Comparison of ENCODE assay signal across 8 cellular contexts in the genomic region with DNA sequence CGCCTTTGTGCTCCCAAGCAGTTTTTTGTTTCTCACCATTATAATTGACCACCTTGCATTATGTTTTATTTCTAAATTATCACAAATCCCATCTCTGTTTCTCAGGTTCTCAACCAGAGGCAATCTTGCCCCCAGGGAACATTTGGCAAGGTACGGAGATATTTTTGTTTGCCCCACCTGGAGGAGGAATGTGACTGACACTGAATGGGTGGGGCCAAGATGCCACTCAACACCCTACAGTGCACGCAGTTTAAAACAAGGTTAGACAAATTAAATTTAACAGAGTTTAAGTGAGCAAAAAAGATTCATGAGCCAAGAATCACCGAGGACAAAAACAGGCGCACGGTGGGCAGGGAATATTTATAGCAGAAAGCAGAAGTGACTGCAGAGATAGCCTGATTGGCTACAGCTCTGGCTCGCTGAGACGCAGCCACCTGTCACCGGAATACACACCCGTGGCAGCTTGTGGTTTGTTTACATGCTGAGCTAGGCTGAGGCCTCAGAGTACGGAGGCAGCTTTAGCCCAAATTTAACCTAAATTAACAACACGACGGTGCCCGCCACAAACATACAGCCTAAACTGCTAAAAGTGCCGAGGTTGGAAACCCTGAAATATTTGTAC.
DNase-seq lines count a peak whose midpoint lies in the region; ATAC-seq, FAIRE-seq and TF ChIP-seq lines count a peak whose summit lies in the region.

No MANE protein-coding gene starts in this region.

- H3K27me3 Mint-ChIP-seq in HFFc6 (ENCODE audit: insufficient read depth) (peaks cover 2% of the 10 kb centered on the region; the same call in 1 of the 2 replicates), endothelial cell (ENCODE audit: unreplicated experiment) (peaks cover 2% of the 10 kb centered on the region)

- DNase-seq in GM12891 (ENCODE audit: insufficient read length, low spot score), result peak; percentile 60
- peak; percentile 60 for DNase-seq in KBM-7
- peak in 4 of 5 experiments; percentile 16 to 94 (median 64) for DNase-seq in T-helper 2 cell
- DNase-seq in cerebellar cortex (ENCODE audit: low spot score), result peak; percentile 95
- peak; percentile 17 to 62 for DNase-seq in stimulated activated effector memory CD8-positive, alpha-beta T cell treated with anti-CD3 and anti-CD28 coated beads, Interleukin-12 subunit alpha, Interleukin-12 subunit beta, amount 100 ng/mL, for 72 hours (ENCODE audit: low spot score in 2 of 2)
- no peak for DNase-seq in HFFc6
- DNase-seq in endothelial cell (ENCODE audit: low spot score), result no peak

- no peak for TF ChIP-seq CTCF in HFFc6 (IDR thresholded peaks at IDR 0.05)
- TF ChIP-seq CTCF in endothelial cell (IDR thresholded peaks at IDR 0.05; ENCODE audit: unreplicated experiment), result no peak

- no peaks in the 10 kb centered on the region for H3K36me3 Mint-ChIP-seq in stimulated activated effector memory CD8-positive, alpha-beta T cell treated with anti-CD3 and anti-CD28 coated beads, Interleukin-12 subunit alpha, Interleukin-12 subunit beta, amount 100 ng/mL, for 72 hours
- no peaks in the 10 kb centered on the region; the same call in 1 of the 2 replicates for H3K36me3 Mint-ChIP-seq in HFFc6 (ENCODE audit: low read depth)
- H3K36me3 Mint-ChIP-seq in endothelial cell (ENCODE audit: low read depth, unreplicated experiment), result no peaks in the 10 kb centered on the region

- no peaks in the 10 kb centered on the region for H3K9me3 Mint-ChIP-seq in stimulated activated effector memory CD8-positive, alpha-beta T cell treated with anti-CD3 and anti-CD28 coated beads, Interleukin-12 subunit alpha, Interleukin-12 subunit beta, amount 100 ng/mL, for 72 hours
- peaks cover 40% of the 10 kb centered on the region for H3K9me3 Mint-ChIP-seq in HFFc6
- H3K9me3 Mint-ChIP-seq in endothelial cell (ENCODE audit: unreplicated experiment), result no peaks in the 10 kb centered on the region

- peak; percentile 94 for FAIRE-seq in GM12891 (lab: Jason Lieb, UNC)

- TF ChIP-seq POLR2A in GM12891 (IDR thresholded peaks at IDR 0.05; ENCODE audit: low read depth, low read length), result no peak

- peak overlapping the region; percentile 81 for H3K27ac Mint-ChIP-seq in stimulated activated effector memory CD8-positive, alpha-beta T cell treated with anti-CD3 and anti-CD28 coated beads, Interleukin-12 subunit alpha, Interleukin-12 subunit beta, amount 100 ng/mL, for 72 hours
- H3K27ac Mint-ChIP-seq in HFFc6 (no peak overlapping the region), endothelial cell (ENCODE audit: unreplicated experiment) (no peak overlapping the region)

- in situ Hi-C loops in KBM-7 (cut with MboI; ENCODE audit: low pct_unique_long_range_greater_than_20kb, low sequenced_read_pairs), result no loop called here

- ATAC-seq in GM21529 (IDR thresholded peaks at IDR 0.05; ENCODE audit: unreplicated experiment), result peak; percentile 96
- ATAC-seq in stimulated activated effector memory CD8-positive, alpha-beta T cell treated with anti-CD3 and anti-CD28 coated beads, Interleukin-12 subunit alpha, Interleukin-12 subunit beta, amount 100 ng/mL, for 72 hours, result peak; percentile 96

- H3K4me3 Mint-ChIP-seq in stimulated activated effector memory CD8-positive, alpha-beta T cell treated with anti-CD3 and anti-CD28 coated beads, Interleukin-12 subunit alpha, Interleukin-12 subunit beta, amount 100 ng/mL, for 72 hours, result peak overlapping the region; percentile 59
- H3K4me3 Mint-ChIP-seq in HFFc6, result no peak overlapping the region
- no peak overlapping the region for H3K4me3 Mint-ChIP-seq in endothelial cell (ENCODE audit: unreplicated experiment)

- peaks cover 38% of the 10 kb centered on the region for H3K4me1 Mint-ChIP-seq in stimulated activated effector memory CD8-positive, alpha-beta T cell treated with anti-CD3 and anti-CD28 coated beads, Interleukin-12 subunit alpha, Interleukin-12 subunit beta, amount 100 ng/mL, for 72 hours
- H3K4me1 Mint-ChIP-seq in HFFc6 (ENCODE audit: low read depth), result no peaks in the 10 kb centered on the region
- peaks cover 27% of the 10 kb centered on the region for H3K4me1 Mint-ChIP-seq in endothelial cell (ENCODE audit: unreplicated experiment)

TF ChIP-seq in GM12891, 5 proteins besides CTCF, POLR2A, EP300 and RAD21:
- TF ChIP-seq SPI1 (IDR thresholded peaks at IDR 0.05; ENCODE audit: low read depth, low read length) (peak; percentile 90), TAF1 (IDR thresholded peaks at IDR 0.05; ENCODE audit: low read depth, low read length) (no peak)

Comparison
In these comparisons a context has a peak if more than half of its experiments do, and no peak if none do; other contexts are left out.
1. DNase-seq: peak in GM12891 (single experiment), KBM-7 (single experiment), T-helper 2 cell (4 of 5), cerebellar cortex (single experiment) and stimulated activated effector memory CD8-positive, alpha-beta T cell treated with anti-CD3 and anti-CD28 coated beads, Interleukin-12 subunit alpha, Interleukin-12 subunit beta, amount 100 ng/mL, for 72 hours (2 of 2); none in HFFc6 (single experiment) and endothelial cell (single experiment).